1 cellular context compared by ENCODE assay signal in genomic region chr5:53476531-53477480, GRCh38.
TF ChIP-seq lines count a peak whose summit lies in the region.

No MANE protein-coding gene starts in this region.

TF ChIP-seq in HepG2, 621 proteins besides CTCF, POLR2A, EP300 and RAD21 (continued from another document and continues in another):
- TF ChIP-seq PREB (CRISPR knock-in tag; IDR thresholded peaks at IDR 0.05) (no peak), ZNF512 (CRISPR knock-in tag; IDR thresholded peaks at IDR 0.05) (peak; percentile 28; the same call in 1 of the 2 replicates), MLLT10 (CRISPR knock-in tag; IDR thresholded peaks at IDR 0.05) (no peak), IRX3 (CRISPR knock-in tag; IDR thresholded peaks at IDR 0.05; ENCODE audit: borderline replicate concordance, low read depth) (peak; percentile 81; the same call in 1 of the 2 replicates), ZNF768 (CRISPR knock-in tag; IDR thresholded peaks at IDR 0.05) (no peak; the same call in 1 of the 2 replicates), NCOA5 (CRISPR knock-in tag; IDR thresholded peaks at IDR 0.05) (peak; percentile 87; the same call in 1 of the 2 replicates), ZNF256 (CRISPR knock-in tag; conservative IDR thresholded peaks at IDR 0.05) (no peak), KAT7 (CRISPR knock-in tag; IDR thresholded peaks at IDR 0.05; ENCODE audit: borderline replicate concordance) (peak; percentile 78; the same call in 1 of the 2 replicates), ZNF337 (CRISPR knock-in tag; IDR thresholded peaks at IDR 0.05; ENCODE audit: borderline replicate concordance, low read depth) (no peak; the same call in 1 of the 2 replicates), CREBL2 (CRISPR knock-in tag; IDR thresholded peaks at IDR 0.05; ENCODE audit: borderline replicate concordance) (no peak), ZNF747 (CRISPR knock-in tag; IDR thresholded peaks at IDR 0.05; ENCODE audit: borderline replicate concordance) (peak; percentile 97; the same call in 1 of the 2 replicates), STAT5B (CRISPR knock-in tag; IDR thresholded peaks at IDR 0.05) (0 out of 2 replicates have a peak, but pooled peaks have one; percentile 84), MAFF (IDR thresholded peaks at IDR 0.05; ENCODE audit: low read depth, low read length) (no peak; the same call in 1 of the 2 replicates), NR2F2 (IDR thresholded peaks at IDR 0.05; ENCODE audit: borderline replicate concordance, low read depth) (peak; percentile 100), THRA (CRISPR knock-in tag; IDR thresholded peaks at IDR 0.05; ENCODE audit: borderline replicate concordance) (peak; percentile 98), ZNF713 (CRISPR knock-in tag; IDR thresholded peaks at IDR 0.05) (no peak), POLR2G (IDR thresholded peaks at IDR 0.05; ENCODE audit: low read depth, low read length) (no peak), HNF1B (CRISPR knock-in tag; IDR thresholded peaks at IDR 0.05) (peak; percentile 97), ZNF704 (CRISPR knock-in tag; IDR thresholded peaks at IDR 0.05; ENCODE audit: borderline replicate concordance) (no peak), DPF2 (CRISPR knock-in tag; IDR thresholded peaks at IDR 0.05; ENCODE audit: borderline replicate concordance, low read depth) (peak; percentile 100), ZNF609 (CRISPR knock-in tag; IDR thresholded peaks at IDR 0.05; ENCODE audit: borderline replicate concordance) (peak; percentile 99), FOSL1 (CRISPR knock-in tag; IDR thresholded peaks at IDR 0.05; ENCODE audit: borderline replicate concordance) (peak; percentile 79; the same call in 1 of the 2 replicates), ZNF577 (CRISPR knock-in tag; IDR thresholded peaks at IDR 0.05; ENCODE audit: borderline replicate concordance, low read depth) (no peak), NCOA2 (CRISPR knock-in tag; IDR thresholded peaks at IDR 0.05) (peak; percentile 100), NCOR1 (IDR thresholded peaks at IDR 0.05; ENCODE audit: borderline replicate concordance, low read length) (peak; percentile 99), ZNF740 (CRISPR knock-in tag; IDR thresholded peaks at IDR 0.05) (no peak), ZNF549 (CRISPR knock-in tag; IDR thresholded peaks at IDR 0.05) (no peak), THAP8 (CRISPR knock-in tag; IDR thresholded peaks at IDR 0.05; ENCODE audit: borderline replicate concordance) (no peak), TEAD2 (CRISPR knock-in tag; IDR thresholded peaks at IDR 0.05) (no peak), ZNF432 (CRISPR knock-in tag; IDR thresholded peaks at IDR 0.05; ENCODE audit: borderline replicate concordance) (no peak), ZSCAN5A (CRISPR knock-in tag; IDR thresholded peaks at IDR 0.05; ENCODE audit: borderline replicate concordance) (peak; percentile 61; the same call in 1 of the 2 replicates), ZSCAN20 (CRISPR knock-in tag; IDR thresholded peaks at IDR 0.05; ENCODE audit: borderline replicate concordance) (peak; percentile 33; the same call in 1 of the 2 replicates), MXD4 (CRISPR knock-in tag; IDR thresholded peaks at IDR 0.05) (peak; percentile 83), KMT2B (CRISPR knock-in tag; IDR thresholded peaks at IDR 0.05) (peak; percentile 74), DRAP1 (CRISPR knock-in tag; IDR thresholded peaks at IDR 0.05) (peak; percentile 75), ZBTB42 (CRISPR knock-in tag; IDR thresholded peaks at IDR 0.05) (no peak), ZBTB20 (CRISPR knock-in tag; IDR thresholded peaks at IDR 0.05; ENCODE audit: borderline replicate concordance, low read depth) (peak; percentile 98), PAWR (CRISPR knock-in tag; IDR thresholded peaks at IDR 0.05; ENCODE audit: borderline replicate concordance) (no peak), DZIP1 (CRISPR knock-in tag; IDR thresholded peaks at IDR 0.05) (no peak), ZNF766 (CRISPR knock-in tag; IDR thresholded peaks at IDR 0.05; ENCODE audit: borderline replicate concordance) (peak; percentile 60; the same call in 1 of the 2 replicates), CERS6 (CRISPR knock-in tag; IDR thresholded peaks at IDR 0.05) (no peak), MIXL1 (CRISPR knock-in tag; IDR thresholded peaks at IDR 0.05) (peak; percentile 99), ZSCAN9 (CRISPR knock-in tag; IDR thresholded peaks at IDR 0.05; ENCODE audit: borderline replicate concordance) (peak; percentile 97)
